ENCODE assay signal across 2 cellular contexts in genomic region chr12:120235369-120236123, GRCh38.
TF ChIP-seq lines count a peak whose summit lies in the region.

No MANE protein-coding gene starts in this region.

TF ChIP-seq in SK-N-SH, 30 proteins besides CTCF, POLR2A, EP300 and RAD21:
- TF ChIP-seq REST (IDR thresholded peaks at IDR 0.05; ENCODE audit: low read depth, low read length) = no peak
- TF ChIP-seq CHD2 (IDR thresholded peaks at IDR 0.05; ENCODE audit: low read length, partially characterized antibody) = no peak
- no peak for TF ChIP-seq ELF1 (IDR thresholded peaks at IDR 0.05)
- TF ChIP-seq RXRA (IDR thresholded peaks at IDR 0.05; ENCODE audit: borderline replicate concordance, low read depth) = no peak
- TF ChIP-seq USF2 (IDR thresholded peaks at IDR 0.05; ENCODE audit: borderline replicate concordance, low read depth, low read length) = no peak
- no peak for TF ChIP-seq RFX5 (IDR thresholded peaks at IDR 0.05; ENCODE audit: low read length)
- no peak for TF ChIP-seq TAF1 (IDR thresholded peaks at IDR 0.05; ENCODE audit: borderline replicate concordance, low read depth, low read length)
- no peak for TF ChIP-seq FOXM1 (IDR thresholded peaks at IDR 0.05; ENCODE audit: low read depth)
- no peak for TF ChIP-seq GATA2 (CRISPR knock-in tag; IDR thresholded peaks at IDR 0.05)
- TF ChIP-seq ZBTB33 (IDR thresholded peaks at IDR 0.05; ENCODE audit: borderline replicate concordance, low read depth) = no peak
- TF ChIP-seq POLR2AphosphoS5 (IDR thresholded peaks at IDR 0.05; ENCODE audit: low read depth, low read length) = no peak
- TF ChIP-seq TCF12 (IDR thresholded peaks at IDR 0.05) = no peak
- TF ChIP-seq NFIC (IDR thresholded peaks at IDR 0.05; ENCODE audit: borderline replicate concordance) = no peak
- no peak for TF ChIP-seq JUND (IDR thresholded peaks at IDR 0.05)
- no peak for TF ChIP-seq IRF3 (IDR thresholded peaks at IDR 0.05; ENCODE audit: low read depth, low read length)
- no peak for TF ChIP-seq GABPA (IDR thresholded peaks at IDR 0.05; ENCODE audit: low read depth)
- no peak for TF ChIP-seq NRF1 (IDR thresholded peaks at IDR 0.05; ENCODE audit: low read depth, low read length)

TF ChIP-seq in SK-N-SH treated with all-trans-retinoic acid at 6 μM for 48 hours, 23 proteins besides CTCF, POLR2A, EP300 and RAD21:
- no peak for TF ChIP-seq OSR1 (CRISPR knock-in tag; IDR thresholded peaks at IDR 0.05)
- TF ChIP-seq TSHZ2 (CRISPR knock-in tag; IDR thresholded peaks at IDR 0.05) = no peak
- no peak for TF ChIP-seq RARB (CRISPR knock-in tag; IDR thresholded peaks at IDR 0.05)
- no peak for TF ChIP-seq TOX (CRISPR knock-in tag; IDR thresholded peaks at IDR 0.05; ENCODE audit: borderline replicate concordance)
- TF ChIP-seq PPARA (CRISPR knock-in tag; IDR thresholded peaks at IDR 0.05; ENCODE audit: borderline replicate concordance) = no peak
- TF ChIP-seq ZNF8 (CRISPR knock-in tag; IDR thresholded peaks at IDR 0.05) = no peak
- TF ChIP-seq ZNF70 (CRISPR knock-in tag; IDR thresholded peaks at IDR 0.05) = no peak
- no peak for TF ChIP-seq ISL1 (CRISPR knock-in tag; IDR thresholded peaks at IDR 0.05)
- TF ChIP-seq CREB5 (CRISPR knock-in tag; IDR thresholded peaks at IDR 0.05; ENCODE audit: low read depth) = no peak
- no peak for TF ChIP-seq TCF4 (CRISPR knock-in tag; IDR thresholded peaks at IDR 0.05; ENCODE audit: borderline replicate concordance)
- no peak for TF ChIP-seq CSRNP3 (CRISPR knock-in tag; IDR thresholded peaks at IDR 0.05)
